Comparison of ENCODE assay signal across 1 cellular context in genomic region chr16:52283581-52284375, GRCh38.
TF ChIP-seq lines count a peak whose summit lies in the region.

No MANE protein-coding gene starts in this region.

TF ChIP-seq in H1, 55 proteins besides CTCF, POLR2A, EP300 and RAD21 (continued from another document):
- TF ChIP-seq SP2 (IDR thresholded peaks at IDR 0.05; ENCODE audit: low read length) (no peak), HDAC2 (IDR thresholded peaks at IDR 0.05; ENCODE audit: borderline replicate concordance in 1 of 2, low read depth in 2 of 2, low read length in 2 of 2) (no peak), SUZ12 (IDR thresholded peaks at IDR 0.05; ENCODE audit: low read length) (no peak), RXRA (IDR thresholded peaks at IDR 0.05; ENCODE audit: insufficient read depth, low read depth, low read length) (no peak), EGR1 (IDR thresholded peaks at IDR 0.05; ENCODE audit: borderline replicate concordance, low read depth, low read length) (no peak), PHF8 (conservative IDR thresholded peaks at IDR 0.05; ENCODE audit: low read depth, low read length) (no peak), SRF (IDR thresholded peaks at IDR 0.05; ENCODE audit: low read depth, low read length) (no peak), SIN3A (conservative IDR thresholded peaks at IDR 0.05 in 1 of 2, IDR thresholded peaks at IDR 0.05 in 1 of 2; ENCODE audit: low read depth in 1 of 2, low read length in 2 of 2) (no peak), CREB1 (IDR thresholded peaks at IDR 0.05) (no peak), GTF2F1 (IDR thresholded peaks at IDR 0.05; ENCODE audit: borderline replicate concordance, low read depth, low read length) (no peak), RBBP5 (IDR thresholded peaks at IDR 0.05; ENCODE audit: borderline replicate concordance, low read depth, low read length) (no peak), BCL11A (IDR thresholded peaks at IDR 0.05; ENCODE audit: low read depth in 2 of 2, low read length in 2 of 2) (no peak), BACH1 (IDR thresholded peaks at IDR 0.05; ENCODE audit: low read length) (no peak), TCF12 (IDR thresholded peaks at IDR 0.05; ENCODE audit: low read depth, low read length) (no peak), CBX8 (IDR thresholded peaks at IDR 0.05; ENCODE audit: borderline replicate concordance, low read depth, low read length) (no peak), ZNF274 (IDR thresholded peaks at IDR 0.05; ENCODE audit: borderline replicate concordance, extremely low read depth, low read length) (no peak), FOSL1 (IDR thresholded peaks at IDR 0.05; ENCODE audit: insufficient read depth, low read depth, low read length) (no peak), JUND (IDR thresholded peaks at IDR 0.05; ENCODE audit: low read length) (no peak)
